8 cellular contexts compared by ENCODE assay signal in genomic region chr5:87413116-87413645, GRCh38. TPM values are rescaled to one million over a fixed set of nuclear protein-coding genes. Genes with fewer than 3 reads are reported as not detected.
DNase-seq lines count a peak whose midpoint lies in the region; ATAC-seq and TF ChIP-seq lines count a peak whose summit lies in the region.

No MANE protein-coding gene starts in this region.

- peak overlapping the region; percentile 52 for H3K4me3 ChIP-seq in RWPE2 (ENCODE audit: severe bottlenecking)
- peak overlapping the region; percentile 97 for H3K4me3 ChIP-seq in fibroblast of villous mesenchyme (ENCODE audit: low read depth, low read length)
- H3K4me3 ChIP-seq in skin epidermis, result peak overlapping the region; percentile 76 to 97 (median 84)

- peaks cover 32% of the 10 kb centered on the region for H3K36me3 ChIP-seq in RWPE2 (ENCODE audit: low read depth)

- peaks cover 14% of the 10 kb centered on the region for H3K4me1 ChIP-seq in RWPE2 (ENCODE audit: insufficient read depth, poor library complexity, severe bottlenecking)

- peaks cover 27% of the 10 kb centered on the region for H3K36me3 Mint-ChIP-seq in activated CD4-positive, alpha-beta T cell treated with anti-CD3 and anti-CD28 coated beads, Interleukin-2, amount 10 ng/mL, durations not matched to agents 7 days and 5 days (ENCODE audit: low read depth)

- H3K9me3 ChIP-seq in RWPE2 (ENCODE audit: severe bottlenecking), result no peaks in the 10 kb centered on the region

- H3K4me3 Mint-ChIP-seq in activated CD4-positive, alpha-beta T cell treated with anti-CD3 and anti-CD28 coated beads, Interleukin-2, amount 10 ng/mL, durations not matched to agents 7 days and 5 days, result peak overlapping the region; percentile 88

- H3K4me1 Mint-ChIP-seq in activated CD4-positive, alpha-beta T cell treated with anti-CD3 and anti-CD28 coated beads, Interleukin-2, amount 10 ng/mL, durations not matched to agents 7 days and 5 days, result peaks cover 35% of the 10 kb centered on the region

- DNase-seq in activated CD4-positive, alpha-beta T cell treated with anti-CD3 and anti-CD28 coated beads, Interleukin-2, amount 10 ng/mL, durations not matched to agents 7 days and 5 days, result peak; percentile 6
- no peak for DNase-seq in activated CD4-positive, alpha-beta T cell treated with anti-CD3 and anti-CD28 coated beads for 48 hours
- DNase-seq in RWPE2 (ENCODE audit: low spot score), result no peak
- no peak for DNase-seq in fibroblast of villous mesenchyme (ENCODE audit: low read depth)
- no peak for DNase-seq in OCI-M1 (lab: John Stamatoyannopoulos, UW)
- no peak for DNase-seq in NCI-H1930 (lab: John Stamatoyannopoulos, UW)

- H3K27me3 Mint-ChIP-seq in activated CD4-positive, alpha-beta T cell treated with anti-CD3 and anti-CD28 coated beads, Interleukin-2, amount 10 ng/mL, durations not matched to agents 7 days and 5 days, result no peaks in the 10 kb centered on the region

- TF ChIP-seq CTCF in RWPE2 (IDR thresholded peaks at IDR 0.05; ENCODE audit: poor library complexity, severe bottlenecking), result no peak
- no peak for TF ChIP-seq CTCF in fibroblast of villous mesenchyme (IDR thresholded peaks at IDR 0.05; ENCODE audit: insufficient read depth, low read depth, low read length)

- H3K27ac Mint-ChIP-seq in activated CD4-positive, alpha-beta T cell treated with anti-CD3 and anti-CD28 coated beads, Interleukin-2, amount 10 ng/mL, durations not matched to agents 7 days and 5 days, result peak overlapping the region; percentile 93

- H3K27ac ChIP-seq in RWPE2 (ENCODE audit: poor library complexity, severe bottlenecking) (peak overlapping the region; percentile 72), skin epidermis (peak overlapping the region in 20 of 21 experiments; percentile 15 to 99 (median 92))

- POLR2A ChIA-PET in activated CD4-positive, alpha-beta T cell treated with anti-CD3 and anti-CD28 coated beads, Interleukin-2, amount 10 ng/mL, durations not matched to agents 7 days and 5 days (lab: Charles Lee), result no interaction called here

- no peaks in the 10 kb centered on the region for H3K27me3 ChIP-seq in RWPE2 (ENCODE audit: insufficient read depth, poor library complexity, severe bottlenecking)

- ATAC-seq in HG02884 (IDR thresholded peaks at IDR 0.05; ENCODE audit: unreplicated experiment) (peak; percentile 9), RWPE2 (ENCODE audit: low read depth) (peak; percentile 18)

- H3K9me3 Mint-ChIP-seq in activated CD4-positive, alpha-beta T cell treated with anti-CD3 and anti-CD28 coated beads, Interleukin-2, amount 10 ng/mL, durations not matched to agents 7 days and 5 days, result no peaks in the 10 kb centered on the region

- CTCF ChIA-PET in activated CD4-positive, alpha-beta T cell treated with anti-CD3 and anti-CD28 coated beads, Interleukin-2, amount 10 ng/mL, durations not matched to agents 7 days and 5 days (lab: Charles Lee), result interaction anchor here (0.6 to 1.0 kb wide), 2 partner anchors 13 to 1333 kb away, joined by 4 to 6 read pairs; no protein-coding TSS in a partner anchor

RNA-seq across cellular contexts. Expression of gene CCNH, which starts 0.5 kb away (rescaled TPM):
- total RNA-seq in activated CD4-positive, alpha-beta T cell treated with anti-CD3 and anti-CD28 coated beads, Interleukin-2, amount 10 ng/mL, durations not matched to agents 7 days and 5 days, result 10 to 100 TPM; 43.1 to 57.6 TPM
- 58.3 and 60.9 TPM in 2 replicates for total RNA-seq in fibroblast of villous mesenchyme
